In genomic region chr6:113644861-113645575, GRCh38 we compare ENCODE assay signal across 12 cellular contexts.
DNase-seq lines count a peak whose midpoint lies in the region; ATAC-seq and TF ChIP-seq lines count a peak whose summit lies in the region.
"Had no signal": no experiment of that assay in that cellular context is flagged by ENCODE, and none has a peak within 500 bp of the region (broad histone marks: within the 10 kb centered on the region; RNA-seq: fewer than 3 reads in every experiment).

No MANE protein-coding gene starts in this region.

- CTCF ChIA-PET in activated CD8-positive, alpha-beta T cell treated with anti-CD3 and anti-CD28 coated beads for 36 hours (lab: Charles Lee), result no interaction called here

- H3K4me1 Mint-ChIP-seq in nephron, result peaks cover 31% of the 10 kb centered on the region
- H3K4me1 Mint-ChIP-seq in activated CD8-positive, alpha-beta T cell treated with anti-CD3 and anti-CD28 coated beads for 36 hours (ENCODE audit: low read depth), result no peaks in the 10 kb centered on the region

- TF ChIP-seq CTCF in body of pancreas (IDR thresholded peaks at IDR 0.05) (no peak), nephron (IDR thresholded peaks at IDR 0.05; ENCODE audit: unreplicated experiment in 3 of 3) (no peak)
- no peak for TF ChIP-seq CTCF in activated CD8-positive, alpha-beta T cell treated with anti-CD3 and anti-CD28 coated beads for 36 hours (IDR thresholded peaks at IDR 0.05)

- H3K4me2 ChIP-seq in BLaER1 treated with 17β-estradiol and CSF1 and Interleukin-3, amounts not matched to agents 10 nM and 100 nM, result peak overlapping the region in 9 of 11 experiments; percentile 1 to 78 (median 45); a peak in 13 of 22 replicates

- H3K9me3 Mint-ChIP-seq in nephron, result no peaks in the 10 kb centered on the region
- no peaks in the 10 kb centered on the region for H3K9me3 Mint-ChIP-seq in activated CD8-positive, alpha-beta T cell treated with anti-CD3 and anti-CD28 coated beads for 36 hours
- H3K9me3 Mint-ChIP-seq: stimulated activated naive CD8-positive, alpha-beta T cell treated with anti-CD3 and anti-CD28 coated beads, Interleukin-15, amount 100 ng/mL, for 72 hours had no signal

- no peak overlapping the region for H3K4me3 Mint-ChIP-seq in nephron
- no peak overlapping the region for H3K4me3 Mint-ChIP-seq in activated CD8-positive, alpha-beta T cell treated with anti-CD3 and anti-CD28 coated beads for 36 hours
- H3K4me3 Mint-ChIP-seq: stimulated activated naive CD8-positive, alpha-beta T cell treated with anti-CD3 and anti-CD28 coated beads, Interleukin-15, amount 100 ng/mL, for 72 hours had no signal

- peak overlapping the region; percentile 65 to 91 (median 65) for H3K27ac Mint-ChIP-seq in nephron
- H3K27ac Mint-ChIP-seq in activated CD8-positive, alpha-beta T cell treated with anti-CD3 and anti-CD28 coated beads for 36 hours, result no peak overlapping the region
- H3K27ac Mint-ChIP-seq: stimulated activated naive CD8-positive, alpha-beta T cell treated with anti-CD3 and anti-CD28 coated beads, Interleukin-15, amount 100 ng/mL, for 72 hours had no signal

- intact Hi-C loops in body of pancreas (cut with DNase I), result no loop called here
- intact Hi-C loops in activated CD8-positive, alpha-beta T cell treated with anti-CD3 and anti-CD28 coated beads for 36 hours (cut with micrococcal nuclease), result no loop called here

- POLR2A ChIA-PET in activated CD8-positive, alpha-beta T cell treated with anti-CD3 and anti-CD28 coated beads for 36 hours (lab: Charles Lee), result no interaction called here

- no peak for TF ChIP-seq POLR2A in body of pancreas (IDR thresholded peaks at IDR 0.05)

- peak overlapping the region in 2 of 11 experiments; percentile 34 to 44; a peak in 1 of 22 replicates for H3K9ac ChIP-seq in BLaER1 treated with 17β-estradiol and CSF1 and Interleukin-3, amounts not matched to agents 10 nM and 100 nM

- H3K36me3 Mint-ChIP-seq in nephron (ENCODE audit: low read depth), result no peaks in the 10 kb centered on the region
- no peaks in the 10 kb centered on the region for H3K36me3 Mint-ChIP-seq in activated CD8-positive, alpha-beta T cell treated with anti-CD3 and anti-CD28 coated beads for 36 hours (ENCODE audit: low read depth)

- 88 to 93% methylated on average over 13 of the region's 13 CpGs for WGBS in body of pancreas, 2 donors

- DNase-seq in body of pancreas (no peak), NCI-H128 (lab: John Stamatoyannopoulos, UW; ENCODE audit: unreplicated experiment) (no peak)
- no peak for DNase-seq in activated CD8-positive, alpha-beta T cell treated with anti-CD3 and anti-CD28 coated beads for 36 hours
- DNase-seq: activated CD4-positive, alpha-beta T cell treated with anti-CD3 and anti-CD28 coated beads, Interleukin-2, amount 50 U/mL, for 1 hour; DMS79; NCI-H2171; stimulated activated naive CD8-positive, alpha-beta T cell treated with anti-CD3 and anti-CD28 coated beads, Interleukin-15, amount 100 ng/mL, for 72 hours had no signal

- H3K9me3 ChIP-seq in BLaER1 treated with 17β-estradiol and CSF1 and Interleukin-3, amounts not matched to agents 10 nM and 100 nM (replicated peaks in 1 of 11), result no peaks in the 10 kb centered on the region
- no peaks in the 10 kb centered on the region for H3K9me3 ChIP-seq in body of pancreas

- peak overlapping the region in 9 of 11 experiments; percentile 27 to 62 (median 51); a peak in 16 of 22 replicates for H3K27ac ChIP-seq in BLaER1 treated with 17β-estradiol and CSF1 and Interleukin-3, amounts not matched to agents 10 nM and 100 nM
- H3K27ac ChIP-seq in body of pancreas, result peak overlapping the region in 3 of 4 donors; percentile 72 to 87 (median 73)

- no peaks in the 10 kb centered on the region for H3K27me3 Mint-ChIP-seq in nephron (ENCODE audit: low read depth)
- H3K27me3 Mint-ChIP-seq in activated CD8-positive, alpha-beta T cell treated with anti-CD3 and anti-CD28 coated beads for 36 hours, result peaks cover 3% of the 10 kb centered on the region

- H3K36me3 ChIP-seq in BLaER1 treated with 17β-estradiol and CSF1 and Interleukin-3, amounts not matched to agents 10 nM and 100 nM, result no peaks in the 10 kb centered on the region
- no peaks in the 10 kb centered on the region for H3K36me3 ChIP-seq in body of pancreas (replicated peaks in 1 of 2; ENCODE audit: insufficient read depth in 1 of 2, low read depth in 2 of 2)

- no peaks in the 10 kb centered on the region for H4K20me1 ChIP-seq in BLaER1 treated with 17β-estradiol and CSF1 and Interleukin-3, amounts not matched to agents 10 nM and 100 nM

- peaks cover 0 to 91% (median 29%) of the 10 kb centered on the region in 10 experiments; a peak in 15 of 20 replicates for H3K4me1 ChIP-seq in BLaER1 treated with 17β-estradiol and CSF1 and Interleukin-3, amounts not matched to agents 10 nM and 100 nM
- H3K4me1 ChIP-seq in body of pancreas, result peaks cover 76% of the 10 kb centered on the region

- peak; percentile 22 for ATAC-seq in HG03432 (IDR thresholded peaks at IDR 0.05; ENCODE audit: unreplicated experiment)
- ATAC-seq in body of pancreas, result no peak
- ATAC-seq in activated CD8-positive, alpha-beta T cell treated with anti-CD3 and anti-CD28 coated beads for 36 hours, result no peak
- no peak for ATAC-seq in HG02970 (IDR thresholded peaks at IDR 0.05; ENCODE audit: low FRiP score, unreplicated experiment)
- no peak for ATAC-seq in HG03039 (IDR thresholded peaks at IDR 0.05; ENCODE audit: unreplicated experiment)
- ATAC-seq: stimulated activated naive CD8-positive, alpha-beta T cell treated with anti-CD3 and anti-CD28 coated beads, Interleukin-15, amount 100 ng/mL, for 72 hours had no signal

- no peak overlapping the region for H3K4me3 ChIP-seq in BLaER1 treated with 17β-estradiol and CSF1 and Interleukin-3, amounts not matched to agents 10 nM and 100 nM
- no peak overlapping the region for H3K4me3 ChIP-seq in body of pancreas

- H3K27me3 ChIP-seq in BLaER1 treated with 17β-estradiol and CSF1 and Interleukin-3, amounts not matched to agents 10 nM and 100 nM, result no peaks in the 10 kb centered on the region
- no peaks in the 10 kb centered on the region for H3K27me3 ChIP-seq in body of pancreas
